ENCODE assay signal across 9 cellular contexts in genomic region chr6:52815167-52816092, GRCh38. TPM values are rescaled to one million over a fixed set of nuclear protein-coding genes. Genes with fewer than 3 reads are reported as not detected.
DNase-seq lines count a peak whose midpoint lies in the region; ATAC-seq, FAIRE-seq and TF ChIP-seq lines count a peak whose summit lies in the region.
"Had no signal": no experiment of that assay in that cellular context is flagged by ENCODE, and none has a peak within 500 bp of the region (broad histone marks: within the 10 kb centered on the region; RNA-seq: fewer than 3 reads in every experiment).

No MANE protein-coding gene starts in this region.

- H2AFZ ChIP-seq in H1 (ENCODE audit: low read length) = peak overlapping the region; percentile 83; the same call in 1 of the 2 replicates

- H3K4me1 ChIP-seq in A549 (no peaks in the 10 kb centered on the region), H1 (replicated peaks in 1 of 4; ENCODE audit: control insufficient read depth in 3 of 4, insufficient read depth in 4 of 4, low read length in 3 of 4) (no peaks in the 10 kb centered on the region), tibial nerve (no peaks in the 10 kb centered on the region)

- no peak overlapping the region for H2BK12ac ChIP-seq in H1 (ENCODE audit: low read depth, low read length)

- no peak overlapping the region; the same call in 1 of the 2 replicates for H3K18ac ChIP-seq in H1 (ENCODE audit: extremely low read depth, low read length)

- no peak overlapping the region for H2AK5ac ChIP-seq in H1 (ENCODE audit: low read depth, low read length)

- no peak overlapping the region for H4K8ac ChIP-seq in H1 (ENCODE audit: extremely low read depth, insufficient read depth, low read length)

- H3K27me3 ChIP-seq in H1 (replicated peaks in 1 of 4; ENCODE audit: control insufficient read depth in 3 of 4, extremely low read depth in 1 of 4, insufficient read depth in 3 of 4, low read length in 3 of 4) (no peaks in the 10 kb centered on the region), tibial nerve (no peaks in the 10 kb centered on the region)

- no peaks in the 10 kb centered on the region for H3K79me1 ChIP-seq in H1 (ENCODE audit: low read depth, low read length)

- H3K9me3 ChIP-seq in A549 (no peaks in the 10 kb centered on the region), H1 (ENCODE audit: insufficient read depth in 2 of 2, low read depth in 1 of 2, low read length in 1 of 2) (no peaks in the 10 kb centered on the region), tibial nerve (no peaks in the 10 kb centered on the region)

- H3K36me3 ChIP-seq in H1 (ENCODE audit: control insufficient read depth in 2 of 4, insufficient read depth in 4 of 4, low read length in 3 of 4) (no peaks in the 10 kb centered on the region), tibial nerve (no peaks in the 10 kb centered on the region)

- peak overlapping the region; percentile 48 for H3K4me2 ChIP-seq in A549
- H3K4me2 ChIP-seq in H1 (ENCODE audit: insufficient read depth in 1 of 2, low read depth in 2 of 2, low read length in 2 of 2) = 0 out of 4 replicates have a peak overlapping the region, but pooled peaks of 1 of the 2 experiments have one; percentile 11

- DNase-seq in A549 (ENCODE audit: low read depth in 1 of 2, low spot score in 1 of 2) = peak; percentile 61 to 64
- peak; percentile 22 for DNase-seq in GM12892 (ENCODE audit: insufficient read length)
- peak; percentile 23 for DNase-seq in NCI-H2171 treated with DMSO at 0.1 percent for 48 hours (lab: John Stamatoyannopoulos, UW)
- peak; percentile 10 to 35 for DNase-seq in activated CD4-positive, alpha-beta T cell treated with anti-CD3 and anti-CD28 coated beads, Interleukin-2, amount 50 U/mL, for 24 hours (ENCODE audit: low read depth in 1 of 2, low spot score in 1 of 2)
- DNase-seq in H1 (ENCODE audit: low read depth in 1 of 2, low spot score in 2 of 2) = peak; percentile 34 to 79
- peak; percentile 52 for DNase-seq in mucosa of gallbladder (ENCODE audit: low spot score)
- peak in 1 of 2 donors; percentile 23 for DNase-seq in tibial nerve (ENCODE audit: low spot score in 2 of 2)

- H3K14ac ChIP-seq in H1 (ENCODE audit: insufficient read length) = no peak overlapping the region

- no peak overlapping the region for H3K23ac ChIP-seq in H1 (ENCODE audit: insufficient read length)

- no peak for TF ChIP-seq POLR2A in A549 (IDR thresholded peaks at IDR 0.05; ENCODE audit: low read length)
- no peak for TF ChIP-seq POLR2A in GM12892 (IDR thresholded peaks at IDR 0.05; ENCODE audit: low read depth, low read length)
- TF ChIP-seq POLR2A in H1 (IDR thresholded peaks at IDR 0.05; ENCODE audit: control extremely low read depth in 1 of 2, low read depth in 2 of 2, low read length in 2 of 2) = no peak
- TF ChIP-seq POLR2A in tibial nerve (IDR thresholded peaks at IDR 0.05) = no peak

- H3K27ac ChIP-seq in A549 (peak overlapping the region in 1 of 2 experiments; percentile 4; a peak in 1 of 6 replicates), H1 (ENCODE audit: low read depth, low read length) (no peak overlapping the region), tibial nerve (no peak overlapping the region)

- no peak overlapping the region for H4K5ac ChIP-seq in H1 (ENCODE audit: insufficient read length, low read depth, low read length)

- no peak overlapping the region for H3K56ac ChIP-seq in H1 (replicated peaks; ENCODE audit: insufficient read length, low read depth, low read length)

- no peaks in the 10 kb centered on the region for H4K20me1 ChIP-seq in H1 (replicated peaks in 1 of 2; ENCODE audit: control insufficient read depth in 1 of 2, insufficient read depth in 2 of 2, low read length in 2 of 2)

- H3K4me3 ChIP-seq in A549 = no peak overlapping the region
- no peak overlapping the region for H3K4me3 ChIP-seq in H1 (ENCODE audit: extremely low read depth in 1 of 4, insufficient read depth in 2 of 4, low read depth in 3 of 4, low read length in 4 of 4)
- no peak overlapping the region for H3K4me3 ChIP-seq in tibial nerve

- H3K9ac ChIP-seq in H1 (replicated peaks in 1 of 4; ENCODE audit: extremely low read depth in 1 of 4, low read depth in 3 of 4, low read length in 3 of 4) = no peak overlapping the region

- TF ChIP-seq RAD21 in A549 (conservative IDR thresholded peaks at IDR 0.05 in 1 of 2, IDR thresholded peaks at IDR 0.05 in 1 of 2) (peak; percentile 39 to 43; a peak in 4 of 5 replicates), H1 (IDR thresholded peaks at IDR 0.05 in 1 of 2, conservative IDR thresholded peaks at IDR 0.05 in 1 of 2; ENCODE audit: low read depth in 2 of 2, low read length in 2 of 2) (peak; percentile 62 to 70)

- peak; percentile 54 for TF ChIP-seq CTCF in A549 (IDR thresholded peaks at IDR 0.05)
- TF ChIP-seq CTCF in H1 (IDR thresholded peaks at IDR 0.05; ENCODE audit: control extremely low read depth in 1 of 3, insufficient read depth in 1 of 3, low read depth in 1 of 3, low read length in 3 of 3) = peak; percentile 55 to 77 (median 74)
- peak in 4 of 5 experiments; percentile 32 to 50 (median 42) for TF ChIP-seq CTCF in tibial nerve (IDR thresholded peaks at IDR 0.05)

- WGBS in A549 (ENCODE audit: missing lambda C conversion rate) = 15% methylated on average over 11 of the region's 15 CpGs
- WGBS in H1 (ENCODE audit: extremely low coverage in 1 of 2, insufficient coverage in 1 of 2, insufficient read length in 1 of 2, insufficient replicate concordance in 2 of 2, low coverage in 1 of 2, low lambda C conversion rate in 2 of 2, missing lambda C conversion rate in 1 of 2), 2 experiments = 45% methylated on average over 15 of the region's 15 CpGs; no CpG with 5 or more reads in 1 of the 2 experiments
- 33 to 44% methylated on average over 15 of the region's 15 CpGs for WGBS in tibial nerve, 2 donors

- H2BK20ac ChIP-seq in H1 (ENCODE audit: low read length) = no peak overlapping the region

- H3K4ac ChIP-seq in H1 (replicated peaks; ENCODE audit: insufficient read length, low read depth, low read length) = no peak overlapping the region

- H3K79me2 ChIP-seq in H1 (ENCODE audit: control insufficient read depth in 1 of 2, insufficient read depth in 2 of 2, low read length in 2 of 2) = no peaks in the 10 kb centered on the region

- TF ChIP-seq EP300 in A549 (IDR thresholded peaks at IDR 0.05) (no peak), H1 (IDR thresholded peaks at IDR 0.05; ENCODE audit: borderline replicate concordance in 1 of 2, low read depth in 2 of 2, low read length in 2 of 2) (no peak), tibial nerve (IDR thresholded peaks at IDR 0.05) (no peak)

- ATAC-seq in A549 (peak; percentile 98 to 99), HG02798 (IDR thresholded peaks at IDR 0.05; ENCODE audit: poor library complexity, unreplicated experiment) (peak; percentile 86)

- POLR2A ChIA-PET in A549 (lab: Yijun Ruan, JAX) = no interaction called here
- POLR2A ChIA-PET in H1 (lab: Charles Lee; ENCODE audit: partially characterized antibody) = no interaction called here

- H2BK15ac ChIP-seq in H1 (ENCODE audit: low read length) = no peak overlapping the region

- no peak for FAIRE-seq in A549 (lab: Jason Lieb, UNC)
- peak; percentile 77 for FAIRE-seq in GM12892 (lab: Jason Lieb, UNC)
- peak; percentile 86 for FAIRE-seq in H1 (lab: Jason Lieb, UNC)
- FAIRE-seq: islet of Langerhans had no signal

- no peak overlapping the region for H4K91ac ChIP-seq in H1 (replicated peaks; ENCODE audit: insufficient read length, low read length)

- CTCF ChIA-PET in A549 (lab: Yijun Ruan, JAX) = interaction anchor here (0.7 to 1.9 kb wide), 9 partner anchors 12 to 652 kb away, joined by 3 to 6 read pairs (median 4); partner anchors contain the start of genes GSTA1 and GSTA4
- CTCF ChIA-PET in H1 (lab: Charles Lee; ENCODE audit: partially characterized antibody) = interaction anchor here (0.5 to 2.8 kb wide), 12 partner anchors 9 to 214 kb away, joined by 3 to 12 read pairs (median 4); partner anchors contain the start of genes GSTA2 and GSTA5

- no peak overlapping the region for H2BK5ac ChIP-seq in H1 (ENCODE audit: low read depth, low read length)

- no peak overlapping the region for H2BK120ac ChIP-seq in H1 (replicated peaks; ENCODE audit: low read depth, low read length)

- H3K23me2 ChIP-seq in H1 (ENCODE audit: low read depth, low read length) = no peaks in the 10 kb centered on the region

RNA-seq across cellular contexts. Expression of gene GSTA1, which starts 11.8 kb away (rescaled TPM):
- polyA plus RNA-seq in A549 (2011; rRNA removed) = 0.81 and 0.93 TPM in 2 replicates
- polyA plus RNA-seq in A549 (2012; cell fraction: cytosol; rRNA removed) = 0.05 TPM in 1 of 2 replicates, not detected in the other
- polyA plus RNA-seq in A549 (2012; cell fraction: nucleus; rRNA removed) = not detected in 2 replicates
- 0.09 TPM in 1 of 3 replicates, not detected in the others for polyA plus RNA-seq in A549 (2017; fragmentation: RNase III; extraction: RNeasy Plus Mini Kit Qiagen cat#74134 plus additional on column Dnase treatment)
- not detected in 2 replicates for polyA minus RNA-seq in A549 (2011; rRNA and poly(A)+ RNA removed)
- not detected for polyA plus RNA-seq in GM12892 (2012; ENCODE audit: missing spikeins)
- not detected in 2 replicates for total RNA-seq in H1 (2021; fragmentation: NEBNext Ultra II Directional; extraction: Animal tissue kit (Norgen Biotek cat#: 25700))
- 0.08 TPM in 1 of 2 replicates, not detected in the other for polyA plus RNA-seq in H1 (2011; rRNA removed)
- polyA plus RNA-seq in H1 (2011; cell fraction: cytosol; rRNA removed) = not detected
- polyA plus RNA-seq in H1 (2011; cell fraction: nucleus; rRNA removed) = not detected
- 0.17 to 0.83 TPM (median 0.19 TPM) in 3 of 4 replicates, not detected in the other for polyA plus RNA-seq in H1 (2012, experiment 1 of 2)
- not detected for polyA plus RNA-seq in H1 (2012, experiment 2 of 2)
- polyA plus RNA-seq in H1 (2013, experiment 1 of 2) = 0.67 TPM
- polyA plus RNA-seq in H1 (2013, experiment 2 of 2) = 0.52 TPM
- not detected in 2 replicates for polyA minus RNA-seq in H1 (2011; rRNA and poly(A)+ RNA removed)
- polyA minus RNA-seq in H1 (2011; cell fraction: cytosol; rRNA and poly(A)+ RNA removed) = not detected
- polyA minus RNA-seq in H1 (2011; cell fraction: nucleus; rRNA and poly(A)+ RNA removed) = not detected
- total RNA-seq in mucosa of gallbladder = 382 TPM
- not detected for total RNA-seq in tibial nerve

RNA-seq across cellular contexts. Expression of gene GSTA5, which starts 25.2 kb away (rescaled TPM):
- polyA plus RNA-seq in A549 (2011; rRNA removed) (not detected in 2 replicates), A549 (2017; fragmentation: RNase III; extraction: RNeasy Plus Mini Kit Qiagen cat#74134 plus additional on column Dnase treatment) (not detected in 3 replicates), H1 (2011; rRNA removed) (not detected in 2 replicates)
- not detected in 2 replicates for polyA plus RNA-seq in A549 (2012; cell fraction: cytosol; rRNA removed)
- not detected in 2 replicates for polyA plus RNA-seq in A549 (2012; cell fraction: nucleus; rRNA removed)
- polyA minus RNA-seq in A549 (2011; rRNA and poly(A)+ RNA removed) = not detected in 2 replicates
- polyA plus RNA-seq in GM12892 (2012; ENCODE audit: missing spikeins) = not detected
- total RNA-seq in H1 (2021; fragmentation: NEBNext Ultra II Directional; extraction: Animal tissue kit (Norgen Biotek cat#: 25700)) = not detected in 2 replicates
- not detected for polyA plus RNA-seq in H1 (2011; cell fraction: cytosol; rRNA removed)
- polyA plus RNA-seq in H1 (2011; cell fraction: nucleus; rRNA removed) = not detected
- polyA plus RNA-seq in H1 (2012, experiment 1 of 2) = not detected in 4 replicates
- polyA plus RNA-seq in H1 (2012, experiment 2 of 2) = not detected
- not detected for polyA plus RNA-seq in H1 (2013, experiment 1 of 2)
- polyA plus RNA-seq in H1 (2013, experiment 2 of 2) = not detected
- polyA minus RNA-seq in H1 (2011; rRNA and poly(A)+ RNA removed) = not detected in 2 replicates
- not detected for polyA minus RNA-seq in H1 (2011; cell fraction: cytosol; rRNA and poly(A)+ RNA removed)
- not detected for polyA minus RNA-seq in H1 (2011; cell fraction: nucleus; rRNA and poly(A)+ RNA removed)
- total RNA-seq in mucosa of gallbladder (not detected), tibial nerve (not detected)

RNA-seq across cellular contexts. Expression of gene GSTA2, which starts 52.2 kb away (rescaled TPM):
- polyA plus RNA-seq in A549 (2011; rRNA removed) = 0.68 and 0.70 TPM in 2 replicates
- polyA plus RNA-seq in A549 (2012; cell fraction: cytosol; rRNA removed) = not detected in 2 replicates
- not detected in 2 replicates for polyA plus RNA-seq in A549 (2012; cell fraction: nucleus; rRNA removed)
- 0.10 TPM in 1 of 3 replicates, not detected in the others for polyA plus RNA-seq in A549 (2017; fragmentation: RNase III; extraction: RNeasy Plus Mini Kit Qiagen cat#74134 plus additional on column Dnase treatment)
- polyA minus RNA-seq in A549 (2011; rRNA and poly(A)+ RNA removed) = not detected in 2 replicates
- not detected for polyA plus RNA-seq in GM12892 (2012; ENCODE audit: missing spikeins)
- not detected in 2 replicates for total RNA-seq in H1 (2021; fragmentation: NEBNext Ultra II Directional; extraction: Animal tissue kit (Norgen Biotek cat#: 25700))
- 0.05 TPM in 1 of 2 replicates, not detected in the other for polyA plus RNA-seq in H1 (2011; rRNA removed)
- not detected for polyA plus RNA-seq in H1 (2011; cell fraction: cytosol; rRNA removed)
- polyA plus RNA-seq in H1 (2011; cell fraction: nucleus; rRNA removed) = not detected
- polyA plus RNA-seq in H1 (2012, experiment 1 of 2) = not detected in 4 replicates
- not detected for polyA plus RNA-seq in H1 (2012, experiment 2 of 2)
- polyA plus RNA-seq in H1 (2013, experiment 1 of 2) = 0.06 TPM
- 0.07 TPM for polyA plus RNA-seq in H1 (2013, experiment 2 of 2)
- not detected in 2 replicates for polyA minus RNA-seq in H1 (2011; rRNA and poly(A)+ RNA removed)
- polyA minus RNA-seq in H1 (2011; cell fraction: cytosol; rRNA and poly(A)+ RNA removed) = not detected
- polyA minus RNA-seq in H1 (2011; cell fraction: nucleus; rRNA and poly(A)+ RNA removed) = not detected
- total RNA-seq in mucosa of gallbladder = 113 TPM
- total RNA-seq in tibial nerve = not detected

Comparison
In these comparisons a context has a peak if more than half of its experiments do, and no peak if none do; other contexts are left out.
1. RNA of gene GSTA1, which starts 11.8 kb away (total RNA-seq): 382 TPM in mucosa of gallbladder (single experiment); not detected in H1 and not detected in tibial nerve; every median in the first group is over 100 times any median in the second.
2. RNA of gene GSTA2, which starts 52.2 kb away (total RNA-seq): 113 TPM in mucosa of gallbladder (single experiment); not detected in H1 and not detected in tibial nerve; every median in the first group is over 100 times any median in the second.
3. Of the 18 proteins assayed by ChIP-seq in both H1 and A549: peak only in H1: none; only in A549: none; in both: CTCF and RAD21; in neither: 16.
4. Peak in every context shown above with its lines, with median percentiles within 50 percentile points of each other: CTCF ChIP-seq.